Comparison of ENCODE assay signal across 8 cellular contexts in the genomic region with DNA sequence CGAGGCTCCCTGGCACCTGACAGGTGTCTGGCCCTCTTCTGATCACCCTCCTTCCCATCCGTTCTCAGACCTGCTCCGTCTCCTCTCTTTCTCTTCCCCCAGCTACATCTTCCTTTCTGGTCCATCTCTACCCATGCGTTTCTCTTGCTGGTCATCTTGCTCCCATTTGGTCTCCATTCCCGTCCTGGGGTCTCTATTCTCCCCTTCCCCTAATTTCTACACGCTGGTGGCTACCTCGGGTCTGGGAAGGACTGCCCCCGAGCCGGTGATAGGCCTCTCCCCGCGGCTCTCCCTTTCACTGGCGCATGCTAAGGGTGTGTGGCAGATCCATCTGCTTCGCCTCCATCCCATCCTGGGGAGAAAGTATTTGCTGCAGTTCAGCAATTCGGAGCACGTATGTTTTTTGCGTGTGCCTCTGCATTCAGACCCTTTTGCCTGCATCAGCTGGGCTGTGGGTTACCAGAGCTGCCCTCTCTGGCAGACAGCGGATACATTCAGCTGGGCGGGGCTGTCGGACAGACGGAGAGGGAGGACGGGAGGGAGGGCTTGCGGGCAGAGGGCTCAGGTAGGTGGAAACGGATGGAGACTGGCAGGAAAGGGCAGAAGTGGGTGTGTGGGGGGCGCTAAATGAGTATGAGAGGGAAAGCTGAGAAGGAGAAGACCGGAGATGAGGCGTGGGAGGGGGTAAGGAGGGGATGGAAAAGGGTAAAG. TPM values are rescaled to one million over a fixed set of nuclear protein-coding genes. Genes with fewer than 3 reads are reported as not detected.
DNase-seq lines count a peak whose midpoint lies in the region; ATAC-seq and TF ChIP-seq lines count a peak whose summit lies in the region.

No MANE protein-coding gene starts in this region.

- H3K36me3 Mint-ChIP-seq in progenitor cell of endocrine pancreas (ENCODE audit: insufficient read depth) = peaks cover 19% of the 10 kb centered on the region

- in situ Hi-C loops in G401 (cut with HindIII; ENCODE audit: low sequenced_read_pairs) = no loop called here

- TF ChIP-seq CTCF in progenitor cell of endocrine pancreas (IDR thresholded peaks at IDR 0.05; ENCODE audit: unreplicated experiment) = peak; percentile 4
- no peak for TF ChIP-seq CTCF in RWPE1 (conservative IDR thresholded peaks at IDR 0.05; ENCODE audit: low read depth)

- H3K27ac Mint-ChIP-seq in progenitor cell of endocrine pancreas = peak overlapping the region; percentile 90

- H3K27ac ChIP-seq in RWPE1 = no peak overlapping the region

- DNase-seq in G401 (ENCODE audit: low spot score) = peak; percentile 88
- DNase-seq in SK-N-DZ (ENCODE audit: low spot score) = peak; percentile 66
- peak in 31 of 56 donors; percentile 2 to 56 (median 22) for DNase-seq in amygdala (lab: John Stamatoyannopoulos, UW)
- DNase-seq in left ventricle myocardium superior = peak; percentile 56
- DNase-seq in progenitor cell of endocrine pancreas (ENCODE audit: low spot score, unreplicated experiment) = peak; percentile 60
- DNase-seq in midbrain (lab: John Stamatoyannopoulos, UW) = no peak
- DNase-seq in RWPE1 (ENCODE audit: low spot score) = no peak

- no peaks in the 10 kb centered on the region for H3K9me3 Mint-ChIP-seq in progenitor cell of endocrine pancreas (ENCODE audit: low read depth)

- CTCF ChIA-PET in RWPE1 (lab: Yijun Ruan, JAX) = interaction anchor here (0.6 to 1.2 kb wide), 3 partner anchors 15 to 206 kb away, joined by 3 to 5 read pairs (median 3); no protein-coding TSS in a partner anchor

- H3K4me3 Mint-ChIP-seq in progenitor cell of endocrine pancreas (ENCODE audit: low read depth) = peak overlapping the region; percentile 87

- H3K4me1 Mint-ChIP-seq in progenitor cell of endocrine pancreas (ENCODE audit: low read depth) = peaks cover 44% of the 10 kb centered on the region

- intact Hi-C loops in left ventricle myocardium superior (cut with micrococcal nuclease) = no loop called here

- POLR2A ChIA-PET in RWPE1 (lab: Yijun Ruan, JAX; ENCODE audit: low non-redundant PET) = no interaction called here

- H3K27me3 Mint-ChIP-seq in progenitor cell of endocrine pancreas = no peaks in the 10 kb centered on the region

- peak; percentile 43 for ATAC-seq in HG03066 (IDR thresholded peaks at IDR 0.05; ENCODE audit: low read depth, unreplicated experiment)
- peak; percentile 61 for ATAC-seq in left ventricle myocardium superior

RNA-seq across cellular contexts. Expression of gene CLSTN3, which starts 0.8 kb away (rescaled TPM):
- 14.8 and 17.9 TPM in 2 replicates for total RNA-seq in G401 (2014; rRNA removed; shearing (Covaris generic))
- 17.8 and 32.5 TPM in 2 replicates for polyA plus RNA-seq in SK-N-DZ (2014; cell fraction: cytosol; rRNA removed)
- 31.9 and 48.0 TPM in 2 replicates for polyA plus RNA-seq in SK-N-DZ (2014; cell fraction: nucleus; rRNA removed)
- 6.4 TPM for total RNA-seq in left ventricle myocardium superior
- 202 and 204 TPM in 2 replicates for total RNA-seq in progenitor cell of endocrine pancreas

RNA-seq across cellular contexts. Expression of gene RBP5, which starts 2.3 kb away (rescaled TPM):
- not detected in 2 replicates for total RNA-seq in G401 (2014; rRNA removed; shearing (Covaris generic))
- polyA plus RNA-seq in SK-N-DZ (2014; cell fraction: cytosol; rRNA removed) = not detected in 2 replicates
- 1.1 and 1.6 TPM in 2 replicates for polyA plus RNA-seq in SK-N-DZ (2014; cell fraction: nucleus; rRNA removed)
- total RNA-seq in left ventricle myocardium superior = 0.89 TPM
- total RNA-seq in progenitor cell of endocrine pancreas = 5.8 and 7.6 TPM in 2 replicates

RNA-seq across cellular contexts. Expression of gene C1RL, which starts 21.9 kb away (rescaled TPM):
- 3.9 and 5.4 TPM in 2 replicates for total RNA-seq in G401 (2014; rRNA removed; shearing (Covaris generic))
- 7.5 and 8.1 TPM in 2 replicates for polyA plus RNA-seq in SK-N-DZ (2014; cell fraction: cytosol; rRNA removed)
- polyA plus RNA-seq in SK-N-DZ (2014; cell fraction: nucleus; rRNA removed) = 8.9 and 12.6 TPM in 2 replicates
- total RNA-seq in left ventricle myocardium superior (10.9 TPM), progenitor cell of endocrine pancreas (95.9 and 105 TPM in 2 replicates)

RNA-seq across cellular contexts. Expression of gene C1R, which starts 38.7 kb away (rescaled TPM):
- 0.78 and 0.98 TPM in 2 replicates for total RNA-seq in G401 (2014; rRNA removed; shearing (Covaris generic))
- 1.5 and 3.6 TPM in 2 replicates for polyA plus RNA-seq in SK-N-DZ (2014; cell fraction: cytosol; rRNA removed)
- 3.6 and 4.6 TPM in 2 replicates for polyA plus RNA-seq in SK-N-DZ (2014; cell fraction: nucleus; rRNA removed)
- total RNA-seq in left ventricle myocardium superior (142 TPM), progenitor cell of endocrine pancreas (10.2 and 10.3 TPM in 2 replicates)

RNA-seq across cellular contexts. Expression of gene PEX5, which starts 58.5 kb away (rescaled TPM):
- 62.4 and 64.6 TPM in 2 replicates for total RNA-seq in G401 (2014; rRNA removed; shearing (Covaris generic))
- polyA plus RNA-seq in SK-N-DZ (2014; cell fraction: cytosol; rRNA removed) = 52.0 and 59.3 TPM in 2 replicates
- 64.2 and 65.4 TPM in 2 replicates for polyA plus RNA-seq in SK-N-DZ (2014; cell fraction: nucleus; rRNA removed)
- total RNA-seq in left ventricle myocardium superior = 37.1 TPM
- total RNA-seq in progenitor cell of endocrine pancreas = 62.3 and 65.4 TPM in 2 replicates

Comparison
In these comparisons a context has a peak if more than half of its experiments do, and no peak if none do; other contexts are left out.
1. DNase-seq: peak in G401 (single experiment), SK-N-DZ (single experiment), amygdala (31 of 56), left ventricle myocardium superior (single experiment) and progenitor cell of endocrine pancreas (single experiment); none in midbrain (single experiment) and RWPE1 (single experiment).
2. RNA of gene CLSTN3, which starts 0.8 kb away (total RNA-seq): 202 to 204 TPM in progenitor cell of endocrine pancreas; 14.8 to 17.9 TPM in G401 and 6.4 TPM in left ventricle myocardium superior (single experiment); every median in the first group is over 10 times any median in the second.